In genomic region chr11:35485656-35486318, GRCh38 we compare ENCODE assay signal across 8 cellular contexts. TPM values are rescaled to one million over a fixed set of nuclear protein-coding genes. Genes with fewer than 3 reads are reported as not detected.
DNase-seq lines count a peak whose midpoint lies in the region; TF ChIP-seq lines count a peak whose summit lies in the region.

No MANE protein-coding gene starts in this region.

- peaks cover 11% of the 10 kb centered on the region for H3K9me3 Mint-ChIP-seq in type B pancreatic cell

- H3K9ac ChIP-seq in MM.1S (ENCODE audit: low read length) (no peak overlapping the region), parathyroid adenoma (no peak overlapping the region)

- no peak overlapping the region for H3K27ac Mint-ChIP-seq in type B pancreatic cell

- peak; percentile 91 for TF ChIP-seq CTCF in MM.1S (IDR thresholded peaks at IDR 0.05; ENCODE audit: low read length)
- peak; percentile 60 for TF ChIP-seq CTCF in parathyroid adenoma (IDR thresholded peaks at IDR 0.05)
- TF ChIP-seq CTCF in type B pancreatic cell (conservative IDR thresholded peaks at IDR 0.05): peak; percentile 95

- H3K9me3 ChIP-seq in MM.1S (replicated peaks; ENCODE audit: insufficient read depth, low read length): no peaks in the 10 kb centered on the region
- H3K9me3 ChIP-seq in SJSA1 (replicated peaks): 0 out of 2 replicates have a peak, but pooled peaks cover 3% of the 10 kb centered on the region
- H3K9me3 ChIP-seq in parathyroid adenoma (ENCODE audit: control insufficient read depth, low read length): no peaks in the 10 kb centered on the region

- H3K79me2 ChIP-seq in MM.1S (ENCODE audit: low read length) (no peaks in the 10 kb centered on the region), parathyroid adenoma (no peaks in the 10 kb centered on the region)

- H3K4me2 ChIP-seq in MM.1S (ENCODE audit: low read depth, low read length) (no peak overlapping the region), parathyroid adenoma (ENCODE audit: low read length) (no peak overlapping the region)

- H3K36me3 ChIP-seq in MM.1S (replicated peaks; ENCODE audit: insufficient read depth, low read length) (no peaks in the 10 kb centered on the region), SJSA1 (peaks cover 12% of the 10 kb centered on the region), parathyroid adenoma (ENCODE audit: control insufficient read depth, insufficient read depth, low read length) (no peaks in the 10 kb centered on the region)

- DNase-seq in G401 (ENCODE audit: low spot score): peak; percentile 81
- DNase-seq in H4 (ENCODE audit: low spot score): peak; percentile 80
- DNase-seq in MM.1S: peak; percentile 66
- peak; percentile 69 to 80 for DNase-seq in SJSA1 (ENCODE audit: low read depth in 1 of 2, low spot score in 2 of 2)
- DNase-seq in activated naive CD4-positive, alpha-beta T cell (lab: John Stamatoyannopoulos, UW): peak; percentile 39 to 60 (median 49)
- peak; percentile 53 for DNase-seq in globus pallidus (ENCODE audit: low spot score)
- DNase-seq in type B pancreatic cell (ENCODE audit: extremely low spot score, unreplicated experiment): peak; percentile 87

- H3K4me3 Mint-ChIP-seq in type B pancreatic cell: no peak overlapping the region

- no peaks in the 10 kb centered on the region for H3K4me1 ChIP-seq in MM.1S (ENCODE audit: low read length)
- H3K4me1 ChIP-seq in SJSA1 (replicated peaks): peaks cover 29% of the 10 kb centered on the region
- no peaks in the 10 kb centered on the region for H3K4me1 ChIP-seq in parathyroid adenoma

- H3K4me1 Mint-ChIP-seq in type B pancreatic cell (ENCODE audit: unreplicated experiment): peaks cover 4% of the 10 kb centered on the region

- H2AFZ ChIP-seq in MM.1S (ENCODE audit: low read length) (no peak overlapping the region), parathyroid adenoma (no peak overlapping the region)

- in situ Hi-C loops in G401 (cut with HindIII; ENCODE audit: low sequenced_read_pairs): no loop called here

- H3K27me3 ChIP-seq in MM.1S (replicated peaks; ENCODE audit: insufficient read depth, low read length) (no peaks in the 10 kb centered on the region), SJSA1 (replicated peaks) (no peaks in the 10 kb centered on the region), parathyroid adenoma (ENCODE audit: control insufficient read depth, insufficient read depth, low read length) (no peaks in the 10 kb centered on the region)

- no peaks in the 10 kb centered on the region for H4K20me1 ChIP-seq in MM.1S (ENCODE audit: insufficient read depth, low read length)

- H3K4me3 ChIP-seq in MM.1S (ENCODE audit: low read length) (no peak overlapping the region), SJSA1 (no peak overlapping the region), parathyroid adenoma (ENCODE audit: low read depth, low read length) (no peak overlapping the region)

- H3K27me3 Mint-ChIP-seq in type B pancreatic cell: peaks cover 28% of the 10 kb centered on the region

- H3F3A ChIP-seq in MM.1S (ENCODE audit: insufficient read depth, low read length): no peaks in the 10 kb centered on the region

- H3K27ac ChIP-seq in MM.1S (ENCODE audit: low read length): no peak overlapping the region
- no peak overlapping the region for H3K27ac ChIP-seq in SJSA1
- no peak overlapping the region for H3K27ac ChIP-seq in parathyroid adenoma

- H3K36me3 Mint-ChIP-seq in type B pancreatic cell: peaks cover 9% of the 10 kb centered on the region

- no peaks in the 10 kb centered on the region for H3K9me2 ChIP-seq in MM.1S (replicated peaks; ENCODE audit: insufficient read depth, low read length)

RNA-seq across cellular contexts. Expression of gene PAMR1, which starts 39.6 kb away (rescaled TPM):
- 0.31 TPM in 1 of 2 replicates, not detected in the other for total RNA-seq in G401 (2014; rRNA removed; shearing (Covaris generic))
- 0.06 and 0.35 TPM in 2 replicates for total RNA-seq in H4 (2014; rRNA removed; shearing (Covaris generic))
- total RNA-seq in SJSA1 (2014; rRNA removed; shearing (Covaris generic)): 57.4 and 57.6 TPM in 2 replicates
- total RNA-seq in type B pancreatic cell (ENCODE audit: low replicate concordance): 2.5 and 14.2 TPM in 2 replicates
